ENCODE assay signal across 18 cellular contexts in the genomic region with DNA sequence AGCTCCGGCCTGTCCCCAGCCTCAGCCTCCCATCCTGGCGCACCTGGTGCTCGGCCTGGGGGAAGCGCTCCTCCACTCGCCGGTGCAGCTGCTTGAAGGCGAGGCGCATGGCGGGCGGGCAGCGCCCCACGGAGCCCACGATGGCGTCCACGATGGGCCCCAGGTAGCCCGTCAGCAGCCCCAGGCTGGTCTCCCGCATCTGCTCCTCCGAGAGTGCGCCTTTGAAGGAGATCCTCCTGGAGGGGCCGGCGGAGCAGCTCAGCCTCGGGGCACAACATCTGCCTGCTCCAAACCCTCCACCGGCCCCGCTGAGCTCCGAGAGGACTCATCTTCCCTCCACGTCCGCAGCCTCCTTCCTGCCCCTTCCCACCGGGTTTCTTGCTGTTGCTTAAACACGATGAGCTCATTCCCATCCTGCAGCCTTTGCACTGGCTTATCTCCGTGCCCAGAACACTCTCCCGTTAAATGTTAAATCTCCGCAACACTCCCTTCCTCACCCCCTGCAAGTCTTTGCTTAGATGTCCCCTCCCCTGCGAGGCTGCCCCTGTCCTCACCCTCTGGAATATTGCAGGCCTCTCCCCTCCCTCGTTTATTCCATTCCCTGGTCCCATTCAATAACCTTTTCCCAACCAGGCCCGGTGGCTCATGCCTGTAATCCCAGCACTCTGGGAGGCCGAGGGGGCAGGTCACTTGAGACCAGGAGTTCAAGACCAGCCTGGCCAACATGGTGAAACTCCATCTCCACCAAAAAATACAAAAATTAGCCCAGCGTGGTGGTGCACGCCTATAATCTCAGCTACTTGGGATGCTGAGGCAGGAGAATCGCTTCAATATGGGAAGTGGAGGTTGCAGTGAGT. TPM values are rescaled to one million over a fixed set of nuclear protein-coding genes. Genes with fewer than 3 reads are reported as not detected.
A peak's percentile ranks its signal among the peaks of the same experiment; 100 is the strongest.
DNase-seq lines count a peak whose midpoint lies in the region; ATAC-seq, FAIRE-seq and TF ChIP-seq lines count a peak whose summit lies in the region.
"Had no signal": no experiment of that assay in that cellular context is flagged by ENCODE, and none has a peak within 500 bp of the region (broad histone marks: within the 10 kb centered on the region; RNA-seq: fewer than 3 reads in every experiment).

No MANE protein-coding gene starts in this region.

- no peaks in the 10 kb centered on the region for H4K20me1 ChIP-seq in GM23338 (replicated peaks; ENCODE audit: insufficient read depth)
- no peaks in the 10 kb centered on the region for H4K20me1 ChIP-seq in H1 (replicated peaks in 1 of 2; ENCODE audit: control insufficient read depth in 1 of 2, insufficient read depth in 2 of 2, low read length in 2 of 2)
- no peaks in the 10 kb centered on the region for H4K20me1 ChIP-seq in mammary epithelial cell (ENCODE audit: insufficient read depth, low read length)

- no peak for TF ChIP-seq EP300 in H1 (IDR thresholded peaks at IDR 0.05; ENCODE audit: borderline replicate concordance in 1 of 2, low read depth in 2 of 2, low read length in 2 of 2)

- H3K4me2 ChIP-seq in GM23338 (no peak overlapping the region), H1 (ENCODE audit: insufficient read depth in 1 of 2, low read depth in 2 of 2, low read length in 2 of 2) (no peak overlapping the region), neuronal stem cell (ENCODE audit: insufficient read depth, low read length, poor library complexity, severe bottlenecking) (no peak overlapping the region), mammary epithelial cell (ENCODE audit: insufficient read depth, low read depth, low read length) (no peak overlapping the region)

- no TSS peak for BruUV-seq in mammary epithelial cell (replicated peaks; lab: Mats Ljungman, UMichigan)

- H3K23me2 ChIP-seq in H1 (ENCODE audit: low read depth, low read length) = no peaks in the 10 kb centered on the region

- no peak overlapping the region for H3K4ac ChIP-seq in H1 (replicated peaks; ENCODE audit: insufficient read length, low read depth, low read length)
- H3K4ac ChIP-seq in neuronal stem cell (ENCODE audit: low read length) = no peak overlapping the region

- no peak overlapping the region for H4K5ac ChIP-seq in H1 (ENCODE audit: insufficient read length, low read depth, low read length)

- H3K23ac ChIP-seq in H1 (ENCODE audit: insufficient read length) (no peak overlapping the region), neuronal stem cell (ENCODE audit: low read depth, low read length, poor library complexity) (peak overlapping the region; percentile 56)

- no peak for TF ChIP-seq POLR2A in H1 (IDR thresholded peaks at IDR 0.05; ENCODE audit: control extremely low read depth in 1 of 2, low read depth in 2 of 2, low read length in 2 of 2)

- 91% methylated on average over 38 of the region's 39 CpGs; no CpG with 5 or more reads in 1 of the 2 experiments for WGBS in H1 (ENCODE audit: extremely low coverage in 1 of 2, insufficient coverage in 1 of 2, insufficient read length in 1 of 2, insufficient replicate concordance in 2 of 2, low coverage in 1 of 2, low lambda C conversion rate in 2 of 2, missing lambda C conversion rate in 1 of 2), 2 experiments
- WGBS in neuronal stem cell (ENCODE audit: extremely low coverage in 2 of 2, insufficient read length in 2 of 2, insufficient replicate concordance in 1 of 2), 2 donors = no CpG with 5 or more reads among the region's 39 CpGs
- 82% methylated on average over 17 of the region's 39 CpGs for WGBS in mammary epithelial cell (ENCODE audit: low coverage, missing lambda C conversion rate)

- H3K4me1 Mint-ChIP-seq in GM23338 = peaks cover 6% of the 10 kb centered on the region; the same call in 2 of the 3 replicates
- H3K4me1 Mint-ChIP-seq in WTC11 = no peaks in the 10 kb centered on the region; the same call in none of the 2 replicates
- H3K4me1 Mint-ChIP-seq in activated T-cell treated with anti-CD3 and anti-CD28 coated beads, Interleukin-2, amount 50 U/mL, for 24 hours (ENCODE audit: low read depth) = peaks cover 5% of the 10 kb centered on the region
- H3K4me1 Mint-ChIP-seq: B cell had no signal

- no peak overlapping the region for H3K4me3 Mint-ChIP-seq in GM23338
- H3K4me3 Mint-ChIP-seq in WTC11 = no peak overlapping the region
- no peak overlapping the region for H3K4me3 Mint-ChIP-seq in activated T-cell treated with anti-CD3 and anti-CD28 coated beads, Interleukin-2, amount 50 U/mL, for 24 hours
- H3K4me3 Mint-ChIP-seq: B cell; CD4-positive, alpha-beta T cell had no signal

- no peak for TF ChIP-seq CTCF in GM23338 (conservative IDR thresholded peaks at IDR 0.05; ENCODE audit: low read depth in 2 of 2)
- TF ChIP-seq CTCF in WTC11 (IDR thresholded peaks at IDR 0.05) = no peak
- no peak for TF ChIP-seq CTCF in H1 (IDR thresholded peaks at IDR 0.05; ENCODE audit: control extremely low read depth in 1 of 3, insufficient read depth in 1 of 3, low read depth in 1 of 3, low read length in 3 of 3)
- TF ChIP-seq CTCF in mammary epithelial cell (conservative IDR thresholded peaks at IDR 0.05 in 1 of 2, IDR thresholded peaks at IDR 0.05 in 1 of 2; ENCODE audit: extremely low read depth in 1 of 2, insufficient read depth in 1 of 2, low read depth in 1 of 2, low read length in 2 of 2) = no peak

- H3K9me2 ChIP-seq in GM23338 (ENCODE audit: insufficient read depth) = no peaks in the 10 kb centered on the region

- no peak overlapping the region for H2BK12ac ChIP-seq in H1 (ENCODE audit: low read depth, low read length)
- no peak overlapping the region for H2BK12ac ChIP-seq in neuronal stem cell (ENCODE audit: low read length)

- H3K27me3 ChIP-seq in GM23338 (ENCODE audit: insufficient read depth) = no peaks in the 10 kb centered on the region
- no peaks in the 10 kb centered on the region for H3K27me3 ChIP-seq in H1 (replicated peaks in 1 of 4; ENCODE audit: control insufficient read depth in 3 of 4, extremely low read depth in 1 of 4, insufficient read depth in 3 of 4, low read length in 3 of 4)
- H3K27me3 ChIP-seq in neuronal stem cell (ENCODE audit: control insufficient read depth in 3 of 3, insufficient read depth in 3 of 3, low read depth in 1 of 3, low read length in 3 of 3) = peaks cover 0 to 24% (median 0%) of the 10 kb centered on the region in 3 experiments
- no peaks in the 10 kb centered on the region for H3K27me3 ChIP-seq in mammary epithelial cell (ENCODE audit: insufficient read depth, low read length)

- CTCF ChIA-PET in WTC11 (lab: Charles Lee) = interaction anchor here (0.9 to 2.0 kb wide), 4 partner anchors 41 to 119 kb away, joined by 4 to 6 read pairs (median 5); no protein-coding TSS in a partner anchor
- CTCF ChIA-PET in H1 (lab: Charles Lee; ENCODE audit: partially characterized antibody) = interaction anchor here (1.0 to 2.0 kb wide), 8 partner anchors 8 to 119 kb away, joined by 3 to 7 read pairs (median 4); no protein-coding TSS in a partner anchor
- CTCF ChIA-PET in mammary epithelial cell (lab: Charles Lee; ENCODE audit: low non-redundant PET) = no interaction called here

- no peaks in the 10 kb centered on the region for H3K9me3 ChIP-seq in H1 (ENCODE audit: insufficient read depth in 2 of 2, low read depth in 1 of 2, low read length in 1 of 2)
- no peaks in the 10 kb centered on the region for H3K9me3 ChIP-seq in neuronal stem cell (replicated peaks in 1 of 2; ENCODE audit: control insufficient read depth in 2 of 2, insufficient read depth in 1 of 2, low read depth in 1 of 2, low read length in 2 of 2)
- H3K9me3 ChIP-seq in mammary epithelial cell (replicated peaks; ENCODE audit: insufficient read depth, low read length) = no peaks in the 10 kb centered on the region

- H2BK120ac ChIP-seq in H1 (replicated peaks; ENCODE audit: low read depth, low read length) (no peak overlapping the region), neuronal stem cell (ENCODE audit: low read depth, low read length) (no peak overlapping the region)

- no peaks in the 10 kb centered on the region; the same call in 2 of the 3 replicates for H3K9me3 Mint-ChIP-seq in GM23338
- no peaks in the 10 kb centered on the region for H3K9me3 Mint-ChIP-seq in WTC11
- H3K9me3 Mint-ChIP-seq in activated T-cell treated with anti-CD3 and anti-CD28 coated beads, Interleukin-2, amount 50 U/mL, for 24 hours = no peaks in the 10 kb centered on the region
- H3K9me3 Mint-ChIP-seq: CD4-positive, alpha-beta T cell had no signal

- DNase-seq in GM23338 (ENCODE audit: low spot score) (no peak), WTC11 (ENCODE audit: low spot score) (no peak), H1 (ENCODE audit: low read depth in 1 of 2, low spot score in 2 of 2) (no peak), neuronal stem cell (ENCODE audit: low spot score) (no peak), GM19238 (ENCODE audit: insufficient read length, low spot score) (no peak), mammary epithelial cell (no peak)
- DNase-seq in activated T-cell treated with anti-CD3 and anti-CD28 coated beads, Interleukin-2, amount 50 U/mL, for 24 hours = no peak
- DNase-seq: C1 segment of cervical spinal cord; CD4-positive, alpha-beta T cell; DMS79; GDM1; IMR-90 had no signal

- H3K79me2 ChIP-seq in GM23338 (replicated peaks; ENCODE audit: insufficient read depth) (no peaks in the 10 kb centered on the region), H1 (ENCODE audit: control insufficient read depth in 1 of 2, insufficient read depth in 2 of 2, low read length in 2 of 2) (no peaks in the 10 kb centered on the region), mammary epithelial cell (ENCODE audit: insufficient read depth, low read length) (no peaks in the 10 kb centered on the region)

- H3K27ac ChIP-seq in GM23338 (ENCODE audit: low read depth) (no peak overlapping the region), H1 (ENCODE audit: low read depth, low read length) (no peak overlapping the region), neuronal stem cell (replicated peaks; ENCODE audit: low read length) (no peak overlapping the region), mammary epithelial cell (ENCODE audit: insufficient read depth, low read depth, low read length) (no peak overlapping the region)

- no peak overlapping the region; a peak in 1 of 7 replicates for H3K9ac ChIP-seq in H1 (replicated peaks in 1 of 4; ENCODE audit: extremely low read depth in 1 of 4, low read depth in 3 of 4, low read length in 3 of 4)
- peak overlapping the region; percentile 27 for H3K9ac ChIP-seq in neuronal stem cell (ENCODE audit: low read depth, low read length, poor library complexity)
- H3K9ac ChIP-seq in mammary epithelial cell (ENCODE audit: insufficient read depth, low read length) = no peak overlapping the region

- H3K27me3 Mint-ChIP-seq in GM23338 (ENCODE audit: insufficient read depth, low read depth, poor library complexity) (peaks cover 7% of the 10 kb centered on the region), WTC11 (ENCODE audit: low read depth) (no peaks in the 10 kb centered on the region; the same call in 1 of the 2 replicates)
- H3K27me3 Mint-ChIP-seq in activated T-cell treated with anti-CD3 and anti-CD28 coated beads, Interleukin-2, amount 50 U/mL, for 24 hours = no peaks in the 10 kb centered on the region
- H3K27me3 Mint-ChIP-seq: CD4-positive, alpha-beta T cell had no signal

- no peaks in the 10 kb centered on the region for H3K36me3 ChIP-seq in GM23338 (ENCODE audit: insufficient read depth)
- no peaks in the 10 kb centered on the region for H3K36me3 ChIP-seq in H1 (ENCODE audit: control insufficient read depth in 2 of 4, insufficient read depth in 4 of 4, low read length in 3 of 4)
- H3K36me3 ChIP-seq in neuronal stem cell (replicated peaks in 1 of 2; ENCODE audit: control insufficient read depth in 2 of 2, insufficient read depth in 2 of 2, low read length in 2 of 2) = no peaks in the 10 kb centered on the region
- no peaks in the 10 kb centered on the region for H3K36me3 ChIP-seq in mammary epithelial cell (ENCODE audit: insufficient read depth, low read length)

- POLR2A ChIA-PET in WTC11 (lab: Charles Lee) = interaction anchor here (1.2 kb wide), 1 partner anchor 8 kb away, joined by 3 read pairs; no protein-coding TSS in a partner anchor
- POLR2A ChIA-PET in H1 (lab: Charles Lee; ENCODE audit: partially characterized antibody) = interaction anchor here (0.7 kb wide), 1 partner anchor 17 kb away, joined by 3 read pairs; no protein-coding TSS in a partner anchor

- dilution Hi-C loops in mammary epithelial cell (cut with HindIII; ENCODE audit: low sequenced_read_pairs) = no loop called here

- TF ChIP-seq RAD21 in H1 (IDR thresholded peaks at IDR 0.05 in 1 of 2, conservative IDR thresholded peaks at IDR 0.05 in 1 of 2; ENCODE audit: low read depth in 2 of 2, low read length in 2 of 2) = no peak

- H4K91ac ChIP-seq in H1 (replicated peaks; ENCODE audit: insufficient read length, low read length) = no peak overlapping the region
- H4K91ac ChIP-seq in neuronal stem cell (ENCODE audit: low read depth, low read length, poor library complexity) = no peak overlapping the region

- no peaks in the 10 kb centered on the region for H3F3A ChIP-seq in GM23338 (replicated peaks; ENCODE audit: low read depth)

- H3K18ac ChIP-seq in H1 (ENCODE audit: extremely low read depth, low read length) (peak overlapping the region; percentile 19; the same call in 1 of the 2 replicates), neuronal stem cell (ENCODE audit: low read length) (peak overlapping the region; percentile 89)

- in situ Hi-C loops in mammary epithelial cell (cut with MboI; ENCODE audit: low sequenced_read_pairs in 2 of 2) = no loop called here

- no peaks in the 10 kb centered on the region; the same call in 1 of the 2 replicates for H3K79me1 ChIP-seq in H1 (ENCODE audit: low read depth, low read length)
- H3K79me1 ChIP-seq in neuronal stem cell (ENCODE audit: low read depth, low read length) = no peaks in the 10 kb centered on the region

- FAIRE-seq in H1 (lab: Jason Lieb, UNC) = no peak
- FAIRE-seq: A204.1, GM12892, GM19239 had no signal

- no peak overlapping the region for H3K27ac Mint-ChIP-seq in GM23338
- H3K27ac Mint-ChIP-seq in WTC11 = no peak overlapping the region
- H3K27ac Mint-ChIP-seq in activated T-cell treated with anti-CD3 and anti-CD28 coated beads, Interleukin-2, amount 50 U/mL, for 24 hours = no peak overlapping the region
- H3K27ac Mint-ChIP-seq: B cell; CD4-positive, alpha-beta T cell had no signal

- H2BK15ac ChIP-seq in H1 (ENCODE audit: low read length) (no peak overlapping the region), neuronal stem cell (ENCODE audit: low read length) (no peak overlapping the region)

- intact Hi-C loops in mammary epithelial cell (cut with micrococcal nuclease) = no loop called here

- H2AK5ac ChIP-seq in H1 (ENCODE audit: low read depth, low read length) (no peak overlapping the region), neuronal stem cell (ENCODE audit: low read depth, low read length) (peak overlapping the region; percentile 93)

- H3K56ac ChIP-seq in H1 (replicated peaks; ENCODE audit: insufficient read length, low read depth, low read length) = no peak overlapping the region

- no peak overlapping the region for H2BK20ac ChIP-seq in H1 (ENCODE audit: low read length)

- H2AFZ ChIP-seq in GM23338 = 0 out of 2 replicates have a peak overlapping the region, but pooled peaks have one; percentile 10
- no peak overlapping the region for H2AFZ ChIP-seq in H1 (ENCODE audit: low read length)
- H2AFZ ChIP-seq in neuronal stem cell (ENCODE audit: low read length) = peak overlapping the region; percentile 40
- H2AFZ ChIP-seq in mammary epithelial cell (ENCODE audit: low read depth, low read length) = no peak overlapping the region

- no peaks in the 10 kb centered on the region for H3K4me1 ChIP-seq in GM23338 (ENCODE audit: insufficient read depth)
- no peaks in the 10 kb centered on the region for H3K4me1 ChIP-seq in H1 (replicated peaks in 1 of 4; ENCODE audit: control insufficient read depth in 3 of 4, insufficient read depth in 4 of 4, low read length in 3 of 4)
- H3K4me1 ChIP-seq in neuronal stem cell (ENCODE audit: control insufficient read depth in 2 of 2, insufficient read depth in 1 of 2, low read depth in 1 of 2, low read length in 2 of 2) = no peaks in the 10 kb centered on the region
- no peaks in the 10 kb centered on the region for H3K4me1 ChIP-seq in mammary epithelial cell (ENCODE audit: insufficient read depth, low read length)

- peak; percentile 64 for ATAC-seq in GM23338
- ATAC-seq in WTC11 = peak; percentile 33

- peak overlapping the region; percentile 55; the same call in 1 of the 2 replicates for H2BK5ac ChIP-seq in H1 (ENCODE audit: low read depth, low read length)
- no peak overlapping the region for H2BK5ac ChIP-seq in neuronal stem cell (ENCODE audit: low read length)

- H3K14ac ChIP-seq in H1 (ENCODE audit: insufficient read length) (no peak overlapping the region), neuronal stem cell (ENCODE audit: low read length) (peak overlapping the region; percentile 58)

- H4K8ac ChIP-seq in H1 (ENCODE audit: extremely low read depth, insufficient read depth, low read length) (no peak overlapping the region), neuronal stem cell (ENCODE audit: low read depth, low read length) (no peak overlapping the region)

- no peak overlapping the region for H3K4me3 ChIP-seq in GM23338
- H3K4me3 ChIP-seq in H1 (ENCODE audit: extremely low read depth in 1 of 4, insufficient read depth in 2 of 4, low read depth in 3 of 4, low read length in 4 of 4) = no peak overlapping the region
- H3K4me3 ChIP-seq in neuronal stem cell (ENCODE audit: low read length in 2 of 2) = no peak overlapping the region
- H3K4me3 ChIP-seq in mammary epithelial cell (replicated peaks in 1 of 3; ENCODE audit: insufficient read depth in 1 of 3, low read depth in 2 of 3, low read length in 3 of 3) = no peak overlapping the region

- H3K36me3 Mint-ChIP-seq in GM23338 (ENCODE audit: low read depth) (no peaks in the 10 kb centered on the region; the same call in 2 of the 3 replicates), WTC11 (no peaks in the 10 kb centered on the region)
- H3K36me3 Mint-ChIP-seq in activated T-cell treated with anti-CD3 and anti-CD28 coated beads, Interleukin-2, amount 50 U/mL, for 24 hours (ENCODE audit: low read depth) = no peaks in the 10 kb centered on the region

RNA-seq across cellular contexts. Expression of a gene that starts 23.3 kb away (rescaled TPM):
- 5.4 and 8.2 TPM in 2 replicates for total RNA-seq in GM23338 (2014; rRNA removed; shearing (Covaris generic))
- polyA plus RNA-seq in GM23338 (2016; fragmentation: Nextera tagmentation; extraction: Ambion mirVana) = 2.6 and 2.7 TPM in 2 replicates
- total RNA-seq in WTC11 (2021) = 6.9 to 8.1 TPM (median 8.0 TPM) in 3 replicates
- 5.0 and 6.4 TPM in 2 replicates for total RNA-seq in H1 (2021; fragmentation: NEBNext Ultra II Directional; extraction: Animal tissue kit (Norgen Biotek cat#: 25700))
- polyA plus RNA-seq in H1 (2011; rRNA removed) = 3.7 and 5.9 TPM in 2 replicates
- 5.3 TPM for polyA plus RNA-seq in H1 (2011; cell fraction: cytosol; rRNA removed)
- 11.4 TPM for polyA plus RNA-seq in H1 (2011; cell fraction: nucleus; rRNA removed)
- polyA plus RNA-seq in H1 (2012, experiment 1 of 2) = 2.7 to 5.6 TPM (median 4.5 TPM) in 4 replicates
- 3.6 TPM for polyA plus RNA-seq in H1 (2012, experiment 2 of 2)
- polyA plus RNA-seq in H1 (2013, experiment 1 of 2) = 2.6 TPM
- 2.9 TPM for polyA plus RNA-seq in H1 (2013, experiment 2 of 2)
- polyA minus RNA-seq in H1 (2011; rRNA and poly(A)+ RNA removed) = 2.3 and 3.4 TPM in 2 replicates
- 2.6 TPM for polyA minus RNA-seq in H1 (2011; cell fraction: cytosol; rRNA and poly(A)+ RNA removed)
- polyA minus RNA-seq in H1 (2011; cell fraction: nucleus; rRNA and poly(A)+ RNA removed) = 6.4 TPM
- polyA plus RNA-seq in neuronal stem cell (2013, experiment 1 of 2) = 0.26 TPM
- 0.19 TPM for polyA plus RNA-seq in neuronal stem cell (2013, experiment 2 of 2)
- total RNA-seq in mammary epithelial cell = 1 to 10 TPM in 1 of 2 donors, not detected in 1; 4.0 TPM
- polyA plus RNA-seq in mammary epithelial cell = 0.10 TPM
- not detected for polyA minus RNA-seq in mammary epithelial cell
- total RNA-seq: IMR-90 had no signal
- polyA plus RNA-seq: IMR-90 had no signal

RNA-seq across cellular contexts. Expression of a gene that starts 37.3 kb away (rescaled TPM):
- 0.59 TPM in 1 of 2 replicates, not detected in the other for total RNA-seq in GM23338 (2014; rRNA removed; shearing (Covaris generic))
- polyA plus RNA-seq in GM23338 (2016; fragmentation: Nextera tagmentation; extraction: Ambion mirVana) (0.50 and 0.54 TPM in 2 replicates), H1 (2011; rRNA removed) (0.45 and 0.80 TPM in 2 replicates), mammary epithelial cell (not detected)
- total RNA-seq in WTC11 (2021) (0.30 to 0.94 TPM (median 0.37 TPM) in 3 replicates), mammary epithelial cell (not detected)
- total RNA-seq in H1 (2021; fragmentation: NEBNext Ultra II Directional; extraction: Animal tissue kit (Norgen Biotek cat#: 25700)) = 0.56 TPM in 1 of 2 replicates, not detected in the other
- polyA plus RNA-seq in H1 (2011; cell fraction: cytosol; rRNA removed) = 0.92 TPM
- 1.3 TPM for polyA plus RNA-seq in H1 (2011; cell fraction: nucleus; rRNA removed)
- polyA plus RNA-seq in H1 (2012, experiment 1 of 2) = 0.27 to 0.42 TPM (median 0.36 TPM) in 4 replicates
- polyA plus RNA-seq in H1 (2012, experiment 2 of 2) = 0.22 TPM
- 0.14 TPM for polyA plus RNA-seq in H1 (2013, experiment 1 of 2)
- polyA plus RNA-seq in H1 (2013, experiment 2 of 2) = 0.26 TPM
- not detected in 2 replicates for polyA minus RNA-seq in H1 (2011; rRNA and poly(A)+ RNA removed)
- not detected for polyA minus RNA-seq in H1 (2011; cell fraction: cytosol; rRNA and poly(A)+ RNA removed)
- polyA minus RNA-seq in H1 (2011; cell fraction: nucleus; rRNA and poly(A)+ RNA removed) = 0.90 TPM
- polyA plus RNA-seq in neuronal stem cell (2013, experiment 1 of 2) = 0.22 TPM
- 0.19 TPM for polyA plus RNA-seq in neuronal stem cell (2013, experiment 2 of 2)
- polyA minus RNA-seq in mammary epithelial cell = not detected
- total RNA-seq: H4, IMR-90 had no signal
- polyA plus RNA-seq: IMR-90 had no signal

RNA-seq across cellular contexts. Expression of a gene that starts 55.7 kb away (rescaled TPM):
- 4.7 and 9.0 TPM in 2 replicates for total RNA-seq in GM23338 (2014; rRNA removed; shearing (Covaris generic))
- polyA plus RNA-seq in GM23338 (2016; fragmentation: Nextera tagmentation; extraction: Ambion mirVana) (1.6 and 1.8 TPM in 2 replicates), H1 (2011; rRNA removed) (4.7 and 7.0 TPM in 2 replicates), mammary epithelial cell (0.01 TPM)
- total RNA-seq in WTC11 (2021) (6.2 to 9.2 TPM (median 7.7 TPM) in 3 replicates), mammary epithelial cell (under 1 TPM in 1 of 2 donors, not detected in 1; 0.09 TPM)
- 6.9 and 8.6 TPM in 2 replicates for total RNA-seq in H1 (2021; fragmentation: NEBNext Ultra II Directional; extraction: Animal tissue kit (Norgen Biotek cat#: 25700))
- polyA plus RNA-seq in H1 (2011; cell fraction: cytosol; rRNA removed) = 5.3 TPM
- polyA plus RNA-seq in H1 (2011; cell fraction: nucleus; rRNA removed) = 7.4 TPM
- polyA plus RNA-seq in H1 (2012, experiment 1 of 2) = 4.1 to 7.7 TPM (median 6.1 TPM) in 4 replicates
- polyA plus RNA-seq in H1 (2012, experiment 2 of 2) = 6.5 TPM
- 4.9 TPM for polyA plus RNA-seq in H1 (2013, experiment 1 of 2)
- polyA plus RNA-seq in H1 (2013, experiment 2 of 2) = 4.6 TPM
- 3.0 and 3.6 TPM in 2 replicates for polyA minus RNA-seq in H1 (2011; rRNA and poly(A)+ RNA removed)
- 5.7 TPM for polyA minus RNA-seq in H1 (2011; cell fraction: cytosol; rRNA and poly(A)+ RNA removed)
- polyA minus RNA-seq in H1 (2011; cell fraction: nucleus; rRNA and poly(A)+ RNA removed) = 3.8 TPM
- 8.5 TPM for polyA plus RNA-seq in neuronal stem cell (2013, experiment 1 of 2)
- polyA plus RNA-seq in neuronal stem cell (2013, experiment 2 of 2) = 8.4 TPM
- polyA minus RNA-seq in mammary epithelial cell = not detected
- total RNA-seq: HT-29, IMR-90 had no signal
- polyA plus RNA-seq: IMR-90 had no signal

Comparison
In these comparisons a context has a peak if more than half of its experiments do, and no peak if none do; other contexts are left out.
1. H2AFZ ChIP-seq: peak in GM23338 (single experiment) and neuronal stem cell (single experiment); none in H1 (single experiment) and mammary epithelial cell (single experiment).